Comparison of ENCODE assay signal across 34 cellular contexts in genomic region chr13:110731072-110731471, GRCh38.
"Had no signal": no experiment of that assay in that cellular context is flagged by ENCODE, and none has a peak within 500 bp of the region (broad histone marks: within the 10 kb centered on the region; RNA-seq: fewer than 3 reads in every experiment).

No MANE protein-coding gene starts in this region.

- H3K27ac Mint-ChIP-seq: activated B cell treated with CpG ODN at 0.5 μM for 24 hours; activated CD4-positive, alpha-beta memory T cell treated with anti-CD3 and anti-CD28 coated beads, Interleukin-2, amount 10 ng/mL, durations not matched to agents 7 days and 5 days; activated CD4-positive, alpha-beta T cell treated with anti-CD3 and anti-CD28 coated beads, Interleukin-2, amount 10 ng/mL, durations not matched to agents 24 days and 14 days; activated CD8-positive, alpha-beta memory T cell treated with anti-CD3 and anti-CD28 coated beads, Interleukin-2, amount 10 ng/mL, durations not matched to agents 7 days and 5 days; activated CD8-positive, alpha-beta T cell treated with anti-CD3 and anti-CD28 coated beads, Interleukin-2, amount 10 ng/mL, durations not matched to agents 7 days and 5 days; activated naive CD4-positive, alpha-beta T cell treated with anti-CD3 and anti-CD28 coated beads, Interleukin-2, amount 10 ng/mL, durations not matched to agents 7 days and 5 days; activated naive CD4-positive, alpha-beta T cell treated with anti-CD3 and anti-CD28 coated beads, Interleukin-2, amount 50 U/mL, for 24 hours; activated naive CD8-positive, alpha-beta T cell; activated naive CD8-positive, alpha-beta T cell treated with anti-CD3 and anti-CD28 coated beads, Interleukin-2, amount 10 ng/mL, durations not matched to agents 7 days and 5 days; activated naive CD8-positive, alpha-beta T cell treated with anti-CD3 and anti-CD28 coated beads, Interleukin-2, amount 50 U/mL, for 24 hours; activated T-cell treated with anti-CD3 and anti-CD28 coated beads, Interleukin-2, amount 50 U/mL, for 24 hours; activated T-helper 2 cell treated with anti-CD3 and anti-CD28 coated beads, Interferon-gamma antibody, Interleukin-2, Interleukin-4, amounts not matched to agents 10 μg/mL and 5 μg/mL and 100 μg/mL, durations not matched to agents 14 hours and 24 hours and 36 hours; brain; T-helper 1 cell treated with Interleukin-12 subunit alpha and Interleukin-12 subunit beta and Interleukin-4 antibody, amounts not matched to agents 30 μg/mL and 1 μg/mL, for 36 hours; T-helper 2 cell treated with Interferon-gamma antibody and Interleukin-4, amounts not matched to agents 5 μg/mL and 100 μg/mL, for 36 hours had no signal

- H3K4me3 ChIP-seq: ascending aorta had no signal

- H3K36me3 ChIP-seq: ascending aorta had no signal

- H3K9me3 Mint-ChIP-seq: activated B cell treated with CpG ODN at 0.5 μM for 24 hours; activated CD4-positive, alpha-beta memory T cell treated with anti-CD3 and anti-CD28 coated beads, Interleukin-2, amount 10 ng/mL, durations not matched to agents 7 days and 5 days; activated CD4-positive, alpha-beta T cell treated with anti-CD3 and anti-CD28 coated beads, Interleukin-2, amount 10 ng/mL, durations not matched to agents 24 days and 14 days; activated naive CD4-positive, alpha-beta T cell treated with anti-CD3 and anti-CD28 coated beads, Interleukin-2, amount 10 ng/mL, durations not matched to agents 7 days and 5 days; activated naive CD4-positive, alpha-beta T cell treated with anti-CD3 and anti-CD28 coated beads, Interleukin-2, amount 50 U/mL, for 24 hours; activated T-cell treated with anti-CD3 and anti-CD28 coated beads, Interleukin-2, amount 50 U/mL, for 24 hours; activated T-helper 2 cell treated with anti-CD3 and anti-CD28 coated beads, Interferon-gamma antibody, Interleukin-2, Interleukin-4, amounts not matched to agents 10 μg/mL and 5 μg/mL and 100 μg/mL, durations not matched to agents 14 hours and 24 hours and 36 hours; brain; T-helper 1 cell treated with Interleukin-12 subunit alpha and Interleukin-12 subunit beta and Interleukin-4 antibody, amounts not matched to agents 30 μg/mL and 1 μg/mL, for 36 hours; T-helper 2 cell treated with Interferon-gamma antibody and Interleukin-4, amounts not matched to agents 5 μg/mL and 100 μg/mL, for 36 hours had no signal

- H3K9me3 ChIP-seq: ascending aorta had no signal

- H3K36me3 Mint-ChIP-seq: activated CD8-positive, alpha-beta memory T cell treated with anti-CD3 and anti-CD28 coated beads, Interleukin-2, amount 10 ng/mL, durations not matched to agents 7 days and 5 days; activated naive CD4-positive, alpha-beta T cell treated with anti-CD3 and anti-CD28 coated beads, Interleukin-2, amount 10 ng/mL, durations not matched to agents 7 days and 5 days; activated naive CD8-positive, alpha-beta T cell had no signal

- H3K4me3 Mint-ChIP-seq: activated B cell treated with CpG ODN at 0.5 μM for 24 hours; activated CD4-positive, alpha-beta memory T cell treated with anti-CD3 and anti-CD28 coated beads, Interleukin-2, amount 10 ng/mL, durations not matched to agents 7 days and 5 days; activated CD4-positive, alpha-beta T cell treated with anti-CD3 and anti-CD28 coated beads, Interleukin-2, amount 10 ng/mL, durations not matched to agents 24 days and 14 days; activated CD8-positive, alpha-beta memory T cell treated with anti-CD3 and anti-CD28 coated beads, Interleukin-2, amount 10 ng/mL, durations not matched to agents 7 days and 5 days; activated CD8-positive, alpha-beta T cell treated with anti-CD3 and anti-CD28 coated beads, Interleukin-2, amount 10 ng/mL, durations not matched to agents 7 days and 5 days; activated naive CD4-positive, alpha-beta T cell treated with anti-CD3 and anti-CD28 coated beads, Interleukin-2, amount 10 ng/mL, durations not matched to agents 7 days and 5 days; activated naive CD4-positive, alpha-beta T cell treated with anti-CD3 and anti-CD28 coated beads, Interleukin-2, amount 50 U/mL, for 24 hours; activated naive CD8-positive, alpha-beta T cell; activated naive CD8-positive, alpha-beta T cell treated with anti-CD3 and anti-CD28 coated beads, Interleukin-2, amount 10 ng/mL, durations not matched to agents 7 days and 5 days; activated naive CD8-positive, alpha-beta T cell treated with anti-CD3 and anti-CD28 coated beads, Interleukin-2, amount 50 U/mL, for 24 hours; activated T-cell treated with anti-CD3 and anti-CD28 coated beads, Interleukin-2, amount 50 U/mL, for 24 hours; brain; T-helper 1 cell treated with Interleukin-12 subunit alpha and Interleukin-12 subunit beta and Interleukin-4 antibody, amounts not matched to agents 30 μg/mL and 1 μg/mL, for 36 hours; T-helper 2 cell treated with Interferon-gamma antibody and Interleukin-4, amounts not matched to agents 5 μg/mL and 100 μg/mL, for 36 hours had no signal

- H3K4me1 ChIP-seq: ascending aorta had no signal

- H3K27me3 Mint-ChIP-seq: activated B cell treated with CpG ODN at 0.5 μM for 24 hours; activated CD4-positive, alpha-beta memory T cell treated with anti-CD3 and anti-CD28 coated beads, Interleukin-2, amount 10 ng/mL, durations not matched to agents 7 days and 5 days; activated CD4-positive, alpha-beta T cell treated with anti-CD3 and anti-CD28 coated beads, Interleukin-2, amount 10 ng/mL, durations not matched to agents 24 days and 14 days; activated CD8-positive, alpha-beta memory T cell treated with anti-CD3 and anti-CD28 coated beads, Interleukin-2, amount 10 ng/mL, durations not matched to agents 7 days and 5 days; activated naive CD4-positive, alpha-beta T cell treated with anti-CD3 and anti-CD28 coated beads, Interleukin-2, amount 10 ng/mL, durations not matched to agents 7 days and 5 days; activated naive CD4-positive, alpha-beta T cell treated with anti-CD3 and anti-CD28 coated beads, Interleukin-2, amount 50 U/mL, for 24 hours; activated naive CD8-positive, alpha-beta T cell; activated naive CD8-positive, alpha-beta T cell treated with anti-CD3 and anti-CD28 coated beads, Interleukin-2, amount 10 ng/mL, durations not matched to agents 7 days and 5 days; activated naive CD8-positive, alpha-beta T cell treated with anti-CD3 and anti-CD28 coated beads, Interleukin-2, amount 50 U/mL, for 24 hours; activated T-cell treated with anti-CD3 and anti-CD28 coated beads, Interleukin-2, amount 50 U/mL, for 24 hours; brain had no signal

- FAIRE-seq: TTC549 had no signal

- H3K4me1 Mint-ChIP-seq: brain had no signal

- H3K27me3 ChIP-seq: ascending aorta had no signal

- H3K27ac ChIP-seq: ascending aorta, VCaP had no signal

- DNase-seq: activated B cell treated with CpG ODN at 0.5 μM for 24 hours; activated CD4-positive, alpha-beta memory T cell treated with anti-CD3 and anti-CD28 coated beads, Interleukin-2, amount 10 ng/mL, durations not matched to agents 7 days and 5 days; activated CD4-positive, alpha-beta T cell treated with anti-CD3 and anti-CD28 coated beads for 4 hours; activated CD4-positive, alpha-beta T cell treated with anti-CD3 and anti-CD28 coated beads, Interleukin-2, amount 10 ng/mL, durations not matched to agents 24 days and 14 days; activated CD4-positive, alpha-beta T cell treated with anti-CD3 and anti-CD28 coated beads, Interleukin-2, amount 50 U/mL, for 1 hour; activated CD4-positive, alpha-beta T cell treated with anti-CD3 and anti-CD28 coated beads, Interleukin-2, amount 50 U/mL, for 4 hours; activated CD4-positive, CD25-positive, alpha-beta regulatory T cell treated with anti-CD3 and anti-CD28 coated beads, Interleukin-2, amount 50 U/mL, for 72 hours; activated CD8-positive, alpha-beta memory T cell treated with anti-CD3 and anti-CD28 coated beads for 24 hours; activated CD8-positive, alpha-beta memory T cell treated with anti-CD3 and anti-CD28 coated beads, Interleukin-2, amount 10 ng/mL, durations not matched to agents 7 days and 5 days; activated CD8-positive, alpha-beta memory T cell treated with anti-CD3 and anti-CD28 coated beads, Interleukin-2, amount 50 U/mL, for 48 hours; activated CD8-positive, alpha-beta T cell treated with anti-CD3 and anti-CD28 coated beads, Interleukin-2, amount 10 ng/mL, durations not matched to agents 7 days and 5 days; activated effector memory CD4-positive, alpha-beta T cell treated with Interleukin-2 at 50 U/mL for 16 hours; activated gamma-delta T cell; activated naive CD4-positive, alpha-beta T cell treated with anti-CD3 and anti-CD28 coated beads, Interleukin-2, amount 10 ng/mL, durations not matched to agents 7 days and 5 days; activated naive CD4-positive, alpha-beta T cell treated with Interleukin-2 at 50 U/mL for 16 hours; activated naive CD8-positive, alpha-beta T cell treated with anti-CD3 and anti-CD28 coated beads, Interleukin-2, amount 10 ng/mL, durations not matched to agents 7 days and 5 days; activated naive CD8-positive, alpha-beta T cell treated with anti-CD3 and anti-CD28 coated beads, Interleukin-2, amount 50 U/mL, for 24 hours; activated T-cell treated with anti-CD3 and anti-CD28 coated beads, Interleukin-2, amount 50 U/mL, for 24 hours; activated T-cell treated with anti-CD3 and anti-CD28 coated beads, Interleukin-2, amount 50 U/mL, for 48 hours; amygdala; anterior cingulate cortex; central memory CD4-positive, alpha-beta T cell; T-helper 1 cell; T-helper 2 cell; T-helper 9 cell had no signal

- ATAC-seq: activated CD8-positive, alpha-beta memory T cell treated with anti-CD3 and anti-CD28 coated beads, Interleukin-2, amount 10 ng/mL, durations not matched to agents 7 days and 5 days; activated CD8-positive, alpha-beta T cell treated with anti-CD3 and anti-CD28 coated beads, Interleukin-2, amount 10 ng/mL, durations not matched to agents 7 days and 5 days; activated naive CD8-positive, alpha-beta T cell treated with anti-CD3 and anti-CD28 coated beads, Interleukin-2, amount 50 U/mL, for 24 hours had no signal
